1 cellular context compared by ENCODE assay signal in genomic region chr11:66408488-66409214, GRCh38.
TF ChIP-seq lines count a peak whose summit lies in the region.

No MANE protein-coding gene starts in this region.

TF ChIP-seq in K562, 482 proteins besides CTCF, POLR2A, EP300 and RAD21 (continued from another document and continues in another):
- TF ChIP-seq CREB5 (CRISPR knock-in tag; IDR thresholded peaks at IDR 0.05), result no peak
- no peak for TF ChIP-seq PURB (CRISPR knock-in tag; IDR thresholded peaks at IDR 0.05; ENCODE audit: low read depth)
- no peak for TF ChIP-seq DPF2 (IDR thresholded peaks at IDR 0.05)
- no peak for TF ChIP-seq MECOM (CRISPR knock-in tag; IDR thresholded peaks at IDR 0.05)
- peak; percentile 71; the same call in 1 of the 2 replicates for TF ChIP-seq KLF16 (IDR thresholded peaks at IDR 0.05)
- TF ChIP-seq RBM14 (IDR thresholded peaks at IDR 0.05; ENCODE audit: borderline replicate concordance, insufficient read depth, low read depth, low read length), result no peak
- no peak for TF ChIP-seq ZBTB26 (CRISPR knock-in tag; IDR thresholded peaks at IDR 0.05)
- no peak for TF ChIP-seq ZKSCAN1 (IDR thresholded peaks at IDR 0.05; ENCODE audit: low read depth, low read length)
- peak; percentile 50; the same call in 1 of the 2 replicates for TF ChIP-seq C11orf30 (IDR thresholded peaks at IDR 0.05; ENCODE audit: low read depth)
- TF ChIP-seq WHSC1 (IDR thresholded peaks at IDR 0.05; ENCODE audit: low read length), result no peak
- no peak for TF ChIP-seq NCOA2 (IDR thresholded peaks at IDR 0.05; ENCODE audit: partially characterized antibody in 2 of 2)
- TF ChIP-seq BDP1 (IDR thresholded peaks at IDR 0.05; ENCODE audit: insufficient read depth, insufficient read length), result no peak
- no peak for TF ChIP-seq SRSF9 (IDR thresholded peaks at IDR 0.05; ENCODE audit: borderline replicate concordance, low read depth, low read length)
- TF ChIP-seq ZBTB12 (CRISPR knock-in tag; IDR thresholded peaks at IDR 0.05), result no peak
- TF ChIP-seq OTX1 (CRISPR knock-in tag; IDR thresholded peaks at IDR 0.05), result no peak
- no peak for TF ChIP-seq ARID1B (IDR thresholded peaks at IDR 0.05)
- TF ChIP-seq ZNF644 (tag; IDR thresholded peaks at IDR 0.05; ENCODE audit: low read depth), result no peak
- TF ChIP-seq CGGBP1 (CRISPR knock-in tag; IDR thresholded peaks at IDR 0.05), result no peak
- no peak for TF ChIP-seq MEF2A (IDR thresholded peaks at IDR 0.05; ENCODE audit: control insufficient read depth, low read depth, low read length)
- peak; percentile 48 for TF ChIP-seq CREM (IDR thresholded peaks at IDR 0.05; ENCODE audit: low read depth)
- no peak for TF ChIP-seq ELF2 (CRISPR knock-in tag; IDR thresholded peaks at IDR 0.05)
- TF ChIP-seq ZNF280B (CRISPR knock-in tag; IDR thresholded peaks at IDR 0.05), result no peak
- no peak for TF ChIP-seq SNIP1 (IDR thresholded peaks at IDR 0.05; ENCODE audit: low read depth)
- no peak for TF ChIP-seq STAT6 (CRISPR knock-in tag; IDR thresholded peaks at IDR 0.05)
- no peak for TF ChIP-seq SFPQ (IDR thresholded peaks at IDR 0.05; ENCODE audit: low read depth, low read length)
- TF ChIP-seq TGIF2 (CRISPR knock-in tag; IDR thresholded peaks at IDR 0.05), result no peak
- no peak for TF ChIP-seq ZFP1 (CRISPR knock-in tag; IDR thresholded peaks at IDR 0.05)
- no peak for TF ChIP-seq ADNP (tag; IDR thresholded peaks at IDR 0.05)
- TF ChIP-seq ZNF444 (CRISPR knock-in tag; IDR thresholded peaks at IDR 0.05), result no peak
- no peak for TF ChIP-seq KDM4B (IDR thresholded peaks at IDR 0.05; ENCODE audit: borderline replicate concordance in 2 of 2, low read depth in 1 of 2)
- no peak for TF ChIP-seq ZBTB8A (IDR thresholded peaks at IDR 0.05; ENCODE audit: partially characterized antibody)
- no peak for TF ChIP-seq LARP7 (IDR thresholded peaks at IDR 0.05)
- no peak for TF ChIP-seq BCL6 (CRISPR knock-in tag; IDR thresholded peaks at IDR 0.05)
- TF ChIP-seq HMG20A (CRISPR knock-in tag; conservative IDR thresholded peaks at IDR 0.05), result no peak
- TF ChIP-seq NFE2 (IDR thresholded peaks at IDR 0.05; ENCODE audit: low read depth), result peak; percentile 55
- no peak for TF ChIP-seq ZNF184 (CRISPR knock-in tag; IDR thresholded peaks at IDR 0.05)
- no peak for TF ChIP-seq RFX5 (IDR thresholded peaks at IDR 0.05; ENCODE audit: low read depth, low read length)
- TF ChIP-seq DACH1 (IDR thresholded peaks at IDR 0.05; ENCODE audit: partially characterized antibody), result no peak
- no peak for TF ChIP-seq ZNF507 (tag; conservative IDR thresholded peaks at IDR 0.05)
- no peak for TF ChIP-seq CHD7 (IDR thresholded peaks at IDR 0.05; ENCODE audit: low read depth, low read length)
- no peak for TF ChIP-seq ZNF740 (CRISPR knock-in tag; IDR thresholded peaks at IDR 0.05)
- no peak for TF ChIP-seq ZNF740 (tag; IDR thresholded peaks at IDR 0.05)
- no peak for TF ChIP-seq PCBP2 (IDR thresholded peaks at IDR 0.05; ENCODE audit: low read depth, low read length, poor library complexity, severe bottlenecking)
